ENCODE assay signal across 8 cellular contexts in the genomic region with DNA sequence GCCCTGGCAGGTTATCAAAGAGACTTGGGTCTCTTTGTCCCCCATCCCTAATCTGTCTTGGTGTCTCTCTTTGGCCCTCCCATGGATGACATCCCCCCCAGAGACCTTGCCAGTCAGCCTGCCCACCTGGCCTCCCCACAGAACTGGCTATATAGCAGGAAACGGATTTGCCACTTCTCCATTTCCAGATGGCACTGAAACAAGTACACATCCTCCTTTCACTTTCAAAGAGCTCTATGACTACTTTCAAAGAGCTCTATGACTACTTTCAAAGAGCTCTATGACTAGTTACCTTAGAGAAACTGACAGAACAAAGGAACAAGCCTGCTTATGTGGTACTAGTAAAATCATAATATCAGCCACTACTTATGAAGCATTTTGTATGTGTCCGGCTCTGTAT.
A peak's percentile ranks its signal among the peaks of the same experiment; 100 is the strongest.
DNase-seq lines count a peak whose midpoint lies in the region; ATAC-seq lines count a peak whose summit lies in the region.
"Had no signal": no experiment of that assay in that cellular context is flagged by ENCODE, and none has a peak within 500 bp of the region (broad histone marks: within the 10 kb centered on the region; RNA-seq: fewer than 3 reads in every experiment).

No MANE protein-coding gene starts in this region.

- peaks cover 3% of the 10 kb centered on the region for H3K27me3 Mint-ChIP-seq in memory B cell
- H3K27me3 Mint-ChIP-seq in CD8-positive, alpha-beta memory T cell: peaks cover 1 to 2% of the 10 kb centered on the region in 2 donors

- H3K4me1 ChIP-seq in CD8-positive, alpha-beta memory T cell (ENCODE audit: insufficient read depth, low read length): no peaks in the 10 kb centered on the region

- no peak overlapping the region for H3K27ac ChIP-seq in CD8-positive, alpha-beta memory T cell (ENCODE audit: low read depth, low read length)

- peak overlapping the region; percentile 30 for H3K27ac Mint-ChIP-seq in memory B cell
- no peak overlapping the region for H3K27ac Mint-ChIP-seq in CD8-positive, alpha-beta memory T cell

- POLR2A ChIA-PET in CD8-positive, alpha-beta memory T cell (lab: Charles Lee): no interaction called here

- H3K9me3 Mint-ChIP-seq in memory B cell: no peaks in the 10 kb centered on the region
- peaks cover 0 to 2% (median 0%) of the 10 kb centered on the region in 5 donors for H3K9me3 Mint-ChIP-seq in CD8-positive, alpha-beta memory T cell

- H3K36me3 ChIP-seq in CD8-positive, alpha-beta memory T cell (ENCODE audit: insufficient read depth, low read length): no peaks in the 10 kb centered on the region

- ATAC-seq in GM18858 (IDR thresholded peaks at IDR 0.05; ENCODE audit: unreplicated experiment) (peak; percentile 98), GM21576 (IDR thresholded peaks at IDR 0.05; ENCODE audit: unreplicated experiment) (peak; percentile 90), memory B cell (ENCODE audit: low read depth) (peak; percentile 96), left lobe of liver (no peak), left colon (no peak)

- H3K9me3 ChIP-seq in CD8-positive, alpha-beta memory T cell (ENCODE audit: low read length): no peaks in the 10 kb centered on the region

- H3K36me3 Mint-ChIP-seq in memory B cell: no peaks in the 10 kb centered on the region
- peaks cover 0 to 4% (median 0%) of the 10 kb centered on the region in 3 donors for H3K36me3 Mint-ChIP-seq in CD8-positive, alpha-beta memory T cell

- intact Hi-C loops in left colon (cut with DNase I, micrococcal nuclease): no loop called here

- CTCF ChIA-PET in CD8-positive, alpha-beta memory T cell (lab: Charles Lee): no interaction called here

- H3K27me3 ChIP-seq in CD8-positive, alpha-beta memory T cell (ENCODE audit: insufficient read depth, low read length, poor library complexity, severe bottlenecking): no peaks in the 10 kb centered on the region

- no peak overlapping the region for H3K4me3 ChIP-seq in CD8-positive, alpha-beta memory T cell (ENCODE audit: low read length)

- peak overlapping the region; percentile 68 for H3K4me3 Mint-ChIP-seq in memory B cell
- no peak overlapping the region for H3K4me3 Mint-ChIP-seq in CD8-positive, alpha-beta memory T cell

- peaks cover 23% of the 10 kb centered on the region for H3K4me1 Mint-ChIP-seq in memory B cell
- H3K4me1 Mint-ChIP-seq in CD8-positive, alpha-beta memory T cell: peaks cover 4 to 5% (median 4%) of the 10 kb centered on the region in 3 donors

- DNase-seq in KG1 (lab: John Stamatoyannopoulos, UW) (peak; percentile 56), memory B cell (ENCODE audit: low spot score in 2 of 2) (peak; percentile 31 to 55), left lobe of liver (ENCODE audit: low spot score) (no peak), left colon (no peak)
- DNase-seq in CD8-positive, alpha-beta memory T cell: no peak
- DNase-seq: NCI-H526 had no signal

Comparison
In these comparisons a context has a peak if more than half of its experiments do, and no peak if none do; other contexts are left out.
1. ATAC-seq: peak in GM18858 (single experiment), GM21576 (single experiment) and memory B cell (single experiment); none in left lobe of liver (single experiment) and left colon (single experiment).
2. DNase-seq: peak in KG1 (single experiment) and memory B cell (2 of 2); none in left lobe of liver (single experiment), CD8-positive, alpha-beta memory T cell (0 of 5) and left colon (0 of 2).